ENCODE assay signal across 1 cellular context in genomic region chr13:27135023-27135422, GRCh38.
TF ChIP-seq lines count a peak whose summit lies in the region.

No MANE protein-coding gene starts in this region.

TF ChIP-seq in GM23338, 12 proteins besides CTCF, POLR2A, EP300 and RAD21 (continued from another document):
- TF ChIP-seq ZNF462 (CRISPR knock-in tag; IDR thresholded peaks at IDR 0.05), result no peak
